Comparison of ENCODE assay signal across 8 cellular contexts in genomic region chr16:89560413-89561194, GRCh38. TPM values are rescaled to one million over a fixed set of nuclear protein-coding genes. Genes with fewer than 3 reads are reported as not detected.
A peak's percentile ranks its signal among the peaks of the same experiment; 100 is the strongest.
DNase-seq lines count a peak whose midpoint lies in the region; ATAC-seq, FAIRE-seq and TF ChIP-seq lines count a peak whose summit lies in the region.

RPL13 (plus strand) TSS chr16:89560682; CDS start chr16:89560960, 278 bp downstream.

- WGBS in pancreas, 2 donors = 0 to 1% methylated on average over 78 to 88 of the region's 88 CpGs
- WGBS in thyroid gland, 2 donors = 0% methylated on average over 12 to 19 of the region's 88 CpGs

- H3K4me1 Mint-ChIP-seq in activated naive CD8-positive, alpha-beta T cell treated with anti-CD3 and anti-CD28 coated beads, Interleukin-2, amount 50 U/mL, for 24 hours = peaks cover 54% of the 10 kb centered on the region

- ATAC-seq in HG02759 (IDR thresholded peaks at IDR 0.05; ENCODE audit: unreplicated experiment) (peak; percentile 83), Right ventricle myocardium superior (ENCODE audit: poor library complexity) (peak; percentile 96), pancreas (peak; percentile 92 to 96 (median 94))
- peak; percentile 83 for ATAC-seq in activated naive CD8-positive, alpha-beta T cell treated with anti-CD3 and anti-CD28 coated beads, Interleukin-2, amount 50 U/mL, for 24 hours

- intact Hi-C loops in Right ventricle myocardium superior (cut with DNase I) (no loop called here), pancreas (cut with DNase I) (no loop called here), thyroid gland (cut with DNase I) (no loop called here)

- no peaks in the 10 kb centered on the region for H3K9me3 Mint-ChIP-seq in activated naive CD8-positive, alpha-beta T cell treated with anti-CD3 and anti-CD28 coated beads, Interleukin-2, amount 50 U/mL, for 24 hours

- H3K27ac ChIP-seq in pancreas (peak within 1 kb of the TSS; percentile 94 to 98 (median 96)), thyroid gland (peak within 1 kb of the TSS; percentile 92 to 99 (median 95))

- H3K27me3 ChIP-seq in pancreas (no peaks in the 10 kb centered on the region), thyroid gland (no peaks in the 10 kb centered on the region)

- peak; percentile 76 for DNase-seq in GM12864 (ENCODE audit: low read depth)
- peak; percentile 93 for DNase-seq in NCI-H1436 (lab: John Stamatoyannopoulos, UW)
- peak; percentile 94 for DNase-seq in SW480 (ENCODE audit: low spot score)
- DNase-seq in activated naive CD8-positive, alpha-beta T cell treated with anti-CD3 and anti-CD28 coated beads, Interleukin-2, amount 50 U/mL, for 24 hours = peak; percentile 92
- DNase-seq in Right ventricle myocardium superior = peak; percentile 97
- peak; percentile 93 to 98 (median 94) for DNase-seq in pancreas
- peak; percentile 95 to 97 for DNase-seq in thyroid gland

- H3K4me3 ChIP-seq in GM12864 (ENCODE audit: low read depth, low read length) (peak within 1 kb of the TSS; percentile 69), pancreas (peak within 1 kb of the TSS; percentile 76 to 98 (median 94)), thyroid gland (replicated peaks in 1 of 3) (peak within 1 kb of the TSS; percentile 61 to 97 (median 82))

- TF ChIP-seq POLR2A in thyroid gland (IDR thresholded peaks at IDR 0.05) = peak; percentile 46 to 97

- H3K36me3 ChIP-seq in pancreas (peaks cover 0 to 32% (median 29%) of the 10 kb centered on the region in 3 donors), thyroid gland (peaks cover 41 to 45% of the 10 kb centered on the region in 2 donors)

- H3K27me3 Mint-ChIP-seq in activated naive CD8-positive, alpha-beta T cell treated with anti-CD3 and anti-CD28 coated beads, Interleukin-2, amount 50 U/mL, for 24 hours = no peaks in the 10 kb centered on the region

- H3K4me3 Mint-ChIP-seq in activated naive CD8-positive, alpha-beta T cell treated with anti-CD3 and anti-CD28 coated beads, Interleukin-2, amount 50 U/mL, for 24 hours = peak within 1 kb of the TSS; percentile 97

- no peaks in the 10 kb centered on the region for H3K9me3 ChIP-seq in pancreas
- no peaks in the 10 kb centered on the region for H3K9me3 ChIP-seq in thyroid gland

- no peak for FAIRE-seq in pancreas (lab: Jason Lieb, UNC)

- H3K36me3 Mint-ChIP-seq in activated naive CD8-positive, alpha-beta T cell treated with anti-CD3 and anti-CD28 coated beads, Interleukin-2, amount 50 U/mL, for 24 hours (ENCODE audit: low read depth) = peaks cover 50% of the 10 kb centered on the region

- H3K4me1 ChIP-seq in pancreas = peaks cover 14 to 39% (median 23%) of the 10 kb centered on the region in 3 donors
- H3K4me1 ChIP-seq in thyroid gland = peaks cover 17 to 32% of the 10 kb centered on the region in 2 donors

- no peak for TF ChIP-seq CTCF in GM12864 (IDR thresholded peaks at IDR 0.05; ENCODE audit: low read depth, low read length, missing control alignments)
- TF ChIP-seq CTCF in pancreas (IDR thresholded peaks at IDR 0.05) = no peak
- no peak for TF ChIP-seq CTCF in thyroid gland (IDR thresholded peaks at IDR 0.05)

- H3K27ac Mint-ChIP-seq in activated naive CD8-positive, alpha-beta T cell treated with anti-CD3 and anti-CD28 coated beads, Interleukin-2, amount 50 U/mL, for 24 hours = peak within 1 kb of the TSS; percentile 98

RNA-seq across cellular contexts. Expression of gene RPL13, which starts in this region (rescaled TPM):
- total RNA-seq in Right ventricle myocardium superior (1,044 TPM), pancreas (1,000 to 10,000 TPM; 1,297 to 2,529 (median 1,763) TPM), thyroid gland (1,000 to 10,000 TPM; 5,127 to 8,436 (median 6,104) TPM)
- 1,000 to 10,000 TPM; 3,226 to 6,500 TPM for polyA plus RNA-seq in pancreas

Comparison
In these comparisons a context has a peak if more than half of its experiments do, and no peak if none do; other contexts are left out.
1. Peak in every context shown above with its lines: DNase-seq, ATAC-seq, H3K4me3 ChIP-seq and H3K27ac ChIP-seq.